In the genomic region with DNA sequence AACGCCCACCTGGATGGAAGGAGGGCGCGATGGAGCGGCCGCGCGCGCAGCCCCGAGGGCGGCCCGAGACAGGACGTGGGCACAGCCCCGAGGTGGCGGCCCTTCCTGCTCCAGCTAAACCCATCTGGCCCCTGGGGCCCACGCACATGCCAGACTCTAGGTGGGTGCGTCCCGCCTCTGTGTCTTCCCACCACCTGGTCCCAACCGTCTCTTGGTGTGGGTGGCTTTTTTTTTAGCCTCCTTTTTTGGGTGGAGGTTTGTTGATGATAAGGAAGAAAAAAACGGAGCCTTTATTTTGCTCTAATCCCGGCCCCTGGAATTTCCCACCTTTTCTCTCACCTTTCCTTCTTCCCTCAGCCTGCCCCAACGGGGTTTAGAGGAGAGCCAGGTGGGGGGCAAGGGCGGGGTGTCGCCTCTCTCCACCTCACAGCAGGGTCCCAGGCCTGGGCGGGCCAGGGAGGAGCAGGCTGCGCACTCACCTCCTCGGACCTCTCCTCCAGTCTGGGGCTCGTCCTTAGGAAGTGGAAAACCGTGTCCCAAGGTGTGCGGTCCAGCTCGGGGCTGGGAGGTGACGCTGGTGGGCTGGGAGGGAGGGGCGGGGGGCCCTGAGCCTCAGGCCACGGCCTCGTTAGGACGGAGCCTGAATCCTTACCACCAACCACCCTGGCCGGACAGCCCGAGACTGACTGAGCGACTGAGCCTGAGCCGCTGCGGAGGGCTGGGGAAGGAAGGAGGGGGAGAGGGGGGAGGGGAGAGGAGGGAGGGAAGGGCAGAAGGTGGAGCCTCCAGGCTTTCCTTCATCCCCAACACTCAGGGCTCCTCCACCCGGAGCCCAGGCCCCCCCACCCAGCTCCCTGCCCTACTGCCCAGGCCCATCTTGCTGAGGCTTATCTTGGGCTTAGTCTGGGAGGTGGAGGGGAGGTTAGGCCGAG, we compare ENCODE assay signal across 15 cellular contexts. TPM values are rescaled to one million over a fixed set of nuclear protein-coding genes. Genes with fewer than 3 reads are reported as not detected.
DNase-seq lines count a peak whose midpoint lies in the region; ATAC-seq and TF ChIP-seq lines count a peak whose summit lies in the region.
"Had no signal": no experiment of that assay in that cellular context is flagged by ENCODE, and none has a peak within 500 bp of the region (broad histone marks: within the 10 kb centered on the region; RNA-seq: fewer than 3 reads in every experiment).

A gene (minus strand): TSS at position 696 of the 932 bp plus-strand sequence. CDS start 771 bp downstream, outside the sequence.

- peaks cover 0 to 11% (median 6%) of the 10 kb centered on the region in 11 experiments; a peak in 5 of 22 replicates for H3K36me3 ChIP-seq in BLaER1 treated with 17β-estradiol and CSF1 and Interleukin-3, amounts not matched to agents 10 nM and 100 nM
- H3K36me3 ChIP-seq in osteoblast (ENCODE audit: insufficient read depth, low read length) = no peaks in the 10 kb centered on the region
- H3K36me3 ChIP-seq: neutrophil, upper lobe of right lung had no signal

- H3K4me3 ChIP-seq in BLaER1 treated with 17β-estradiol and CSF1 and Interleukin-3, amounts not matched to agents 10 nM and 100 nM = no peak within 1 kb of the TSS
- no peak within 1 kb of the TSS for H3K4me3 ChIP-seq in osteoblast (ENCODE audit: insufficient read depth, low read length)
- H3K4me3 ChIP-seq: upper lobe of right lung had no signal

- H3K9me3 ChIP-seq in BLaER1 treated with 17β-estradiol and CSF1 and Interleukin-3, amounts not matched to agents 10 nM and 100 nM (replicated peaks in 1 of 11) = peaks cover 0 to 9% (median 0%) of the 10 kb centered on the region in 11 experiments; a peak in 5 of 22 replicates
- no peaks in the 10 kb centered on the region for H3K9me3 ChIP-seq in osteoblast (ENCODE audit: low read depth, low read length)
- H3K9me3 ChIP-seq: neutrophil, upper lobe of right lung had no signal

- H3K27me3 ChIP-seq in BLaER1 treated with 17β-estradiol and CSF1 and Interleukin-3, amounts not matched to agents 10 nM and 100 nM = no peaks in the 10 kb centered on the region
- no peaks in the 10 kb centered on the region for H3K27me3 ChIP-seq in osteoblast (ENCODE audit: insufficient read depth, low read length)
- H3K27me3 ChIP-seq: neutrophil, upper lobe of right lung had no signal

- no peaks in the 10 kb centered on the region for H3K36me3 Mint-ChIP-seq in WTC11

- no peak for TF ChIP-seq CTCF in WTC11 (IDR thresholded peaks at IDR 0.05)
- TF ChIP-seq CTCF in osteoblast (IDR thresholded peaks at IDR 0.05; ENCODE audit: extremely low read depth, low read depth, low read length) = no peak

- H3K27me3 Mint-ChIP-seq in WTC11 (ENCODE audit: low read depth) = peaks cover 19% of the 10 kb centered on the region
- H3K27me3 Mint-ChIP-seq: activated T-cell treated with anti-CD3 and anti-CD28 coated beads, Interleukin-2, amount 50 U/mL, for 24 hours had no signal

- H4K20me1 ChIP-seq in BLaER1 treated with 17β-estradiol and CSF1 and Interleukin-3, amounts not matched to agents 10 nM and 100 nM = peaks cover 0 to 18% (median 0%) of the 10 kb centered on the region in 11 experiments; a peak in 3 of 22 replicates
- peaks cover 5% of the 10 kb centered on the region for H4K20me1 ChIP-seq in osteoblast (ENCODE audit: insufficient read depth, low read length)

- H3K9ac ChIP-seq in BLaER1 treated with 17β-estradiol and CSF1 and Interleukin-3, amounts not matched to agents 10 nM and 100 nM = peak within 1 kb of the TSS in 2 of 11 experiments; percentile 29 to 41; a peak in 2 of 22 replicates

- peak within 1 kb of the TSS; percentile 73 for H3K4me3 Mint-ChIP-seq in WTC11
- H3K4me3 Mint-ChIP-seq: activated T-cell treated with anti-CD3 and anti-CD28 coated beads, Interleukin-2, amount 50 U/mL, for 24 hours had no signal

- H3K4me2 ChIP-seq in BLaER1 treated with 17β-estradiol and CSF1 and Interleukin-3, amounts not matched to agents 10 nM and 100 nM = peak within 1 kb of the TSS in 8 of 11 experiments; percentile 12 to 95 (median 58); a peak in 14 of 22 replicates
- H3K4me2 ChIP-seq in osteoblast (ENCODE audit: insufficient read depth, low read length) = no peak within 1 kb of the TSS

- POLR2A ChIA-PET in WTC11 (lab: Charles Lee) = interaction anchor here (0.6 kb wide), 1 partner anchor 9 kb away, joined by 3 read pairs; no protein-coding TSS in a partner anchor

- CTCF ChIA-PET in WTC11 (lab: Charles Lee) = interaction anchor here (0.7 to 3.3 kb wide), 21 partner anchors 10 to 392 kb away, joined by 3 to 42 read pairs (median 4); a partner anchor contains a TSS

- no peaks in the 10 kb centered on the region for H3K79me2 ChIP-seq in osteoblast (ENCODE audit: insufficient read depth, low read length)

- ATAC-seq in WTC11 (peak; percentile 57), HG03378 (IDR thresholded peaks at IDR 0.05; ENCODE audit: unreplicated experiment) (no peak), HG03097 (IDR thresholded peaks at IDR 0.05; ENCODE audit: low FRiP score, unreplicated experiment) (no peak)
- ATAC-seq: upper lobe of right lung had no signal

- H3K4me1 Mint-ChIP-seq in WTC11 = peaks cover 22% of the 10 kb centered on the region

- H3K27ac ChIP-seq in BLaER1 treated with 17β-estradiol and CSF1 and Interleukin-3, amounts not matched to agents 10 nM and 100 nM = peak within 1 kb of the TSS in 3 of 11 experiments; percentile 8 to 33 (median 17); a peak in 2 of 22 replicates
- H3K27ac ChIP-seq in osteoblast (ENCODE audit: low read depth, low read length) = no peak within 1 kb of the TSS
- H3K27ac ChIP-seq: neutrophil, upper lobe of right lung had no signal

- no peaks in the 10 kb centered on the region for H3K9me3 Mint-ChIP-seq in WTC11
- H3K9me3 Mint-ChIP-seq: activated T-cell treated with anti-CD3 and anti-CD28 coated beads, Interleukin-2, amount 50 U/mL, for 24 hours had no signal

- peaks cover 15 to 83% (median 79%) of the 10 kb centered on the region in 10 experiments for H3K4me1 ChIP-seq in BLaER1 treated with 17β-estradiol and CSF1 and Interleukin-3, amounts not matched to agents 10 nM and 100 nM
- H3K4me1 ChIP-seq in osteoblast (ENCODE audit: insufficient read depth, low read length) = no peaks in the 10 kb centered on the region
- H3K4me1 ChIP-seq: upper lobe of right lung had no signal

- no peak within 1 kb of the TSS for H3K27ac Mint-ChIP-seq in WTC11
- H3K27ac Mint-ChIP-seq: activated T-cell treated with anti-CD3 and anti-CD28 coated beads, Interleukin-2, amount 50 U/mL, for 24 hours had no signal

- no peak within 1 kb of the TSS for H2AFZ ChIP-seq in osteoblast (ENCODE audit: low read length)

- peak; percentile 51 for DNase-seq in WTC11 (ENCODE audit: low spot score)
- DNase-seq in hippocampal formation (lab: John Stamatoyannopoulos, UW) = peak; percentile 71 to 81
- peak; percentile 81 for DNase-seq in osteoblast (ENCODE audit: insufficient read length, low spot score, missing footprints)
- DNase-seq in NCI-H69 (lab: John Stamatoyannopoulos, UW) = no peak
- no peak for DNase-seq in EL
- DNase-seq: activated CD4-positive, alpha-beta T cell treated with anti-CD3 and anti-CD28 coated beads for 4 hours; activated T-cell treated with anti-CD3 and anti-CD28 coated beads, Interleukin-2, amount 50 U/mL, for 24 hours; effector memory CD4-positive, alpha-beta T cell; foreskin melanocyte; T-helper 1 cell; upper lobe of right lung had no signal

TF ChIP-seq in WTC11, 78 proteins besides CTCF, POLR2A, EP300 and RAD21:
- TF ChIP-seq ZNF263 (CRISPR knock-in tag; IDR thresholded peaks at IDR 0.05; ENCODE audit: low read depth) = peak; percentile 82
- TF ChIP-seq, protein P1, sequence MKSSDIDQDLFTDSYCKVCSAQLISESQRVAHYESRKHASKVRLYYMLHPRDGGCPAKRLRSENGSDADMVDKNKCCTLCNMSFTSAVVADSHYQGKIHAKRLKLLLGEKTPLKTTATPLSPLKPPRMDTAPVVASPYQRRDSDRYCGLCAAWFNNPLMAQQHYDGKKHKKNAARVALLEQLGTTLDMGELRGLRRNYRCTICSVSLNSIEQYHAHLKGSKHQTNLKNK (CRISPR knock-in tag; IDR thresholded peaks at IDR 0.05) = no peak
TF ChIP-seq in WTC11: peak in this region for 1.

RNA-seq across cellular contexts. Expression of the gene that starts here (rescaled TPM):
- 2.7 to 3.6 TPM (median 3.0 TPM) in 3 replicates for total RNA-seq in WTC11 (2021)
- total RNA-seq in osteoblast = not detected in 2 replicates
- total RNA-seq: upper lobe of right lung had no signal

Comparison
In these comparisons a context has a peak if more than half of its experiments do, and no peak if none do; other contexts are left out.
1. Peak in DNase-seq in osteoblast; RNA of the gene not detected or under 1 TPM.
2. DNase-seq: peak in WTC11 (single experiment) and hippocampal formation (2 of 2); none in NCI-H69 (single experiment) and EL (single experiment).